ENCODE assay signal across 1 cellular context in the genomic region with DNA sequence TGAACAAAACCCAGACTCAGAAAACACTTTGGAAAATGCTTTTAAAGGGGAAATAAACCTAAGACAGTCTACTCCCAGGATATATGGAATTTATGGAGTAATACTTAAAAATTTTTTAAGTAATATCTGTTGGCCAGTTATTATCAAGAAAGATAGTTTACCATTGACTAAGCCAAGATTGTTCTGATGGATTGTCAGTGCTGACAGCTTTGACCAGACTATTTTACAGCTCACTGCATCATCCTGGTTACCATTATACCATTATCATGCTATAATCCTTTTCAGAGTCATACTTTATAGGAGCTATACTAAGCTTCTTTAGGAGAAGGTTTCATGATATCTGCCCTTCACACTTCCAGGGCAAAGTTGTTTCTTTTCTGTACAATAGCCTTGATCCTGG.
A peak's percentile ranks its signal among the peaks of the same experiment; 100 is the strongest.
TF ChIP-seq lines count a peak whose summit lies in the region.

No MANE protein-coding gene starts in this region.

TF ChIP-seq in HEK293, 187 proteins besides CTCF, POLR2A, EP300 and RAD21:
- TF ChIP-seq, protein P1, sequence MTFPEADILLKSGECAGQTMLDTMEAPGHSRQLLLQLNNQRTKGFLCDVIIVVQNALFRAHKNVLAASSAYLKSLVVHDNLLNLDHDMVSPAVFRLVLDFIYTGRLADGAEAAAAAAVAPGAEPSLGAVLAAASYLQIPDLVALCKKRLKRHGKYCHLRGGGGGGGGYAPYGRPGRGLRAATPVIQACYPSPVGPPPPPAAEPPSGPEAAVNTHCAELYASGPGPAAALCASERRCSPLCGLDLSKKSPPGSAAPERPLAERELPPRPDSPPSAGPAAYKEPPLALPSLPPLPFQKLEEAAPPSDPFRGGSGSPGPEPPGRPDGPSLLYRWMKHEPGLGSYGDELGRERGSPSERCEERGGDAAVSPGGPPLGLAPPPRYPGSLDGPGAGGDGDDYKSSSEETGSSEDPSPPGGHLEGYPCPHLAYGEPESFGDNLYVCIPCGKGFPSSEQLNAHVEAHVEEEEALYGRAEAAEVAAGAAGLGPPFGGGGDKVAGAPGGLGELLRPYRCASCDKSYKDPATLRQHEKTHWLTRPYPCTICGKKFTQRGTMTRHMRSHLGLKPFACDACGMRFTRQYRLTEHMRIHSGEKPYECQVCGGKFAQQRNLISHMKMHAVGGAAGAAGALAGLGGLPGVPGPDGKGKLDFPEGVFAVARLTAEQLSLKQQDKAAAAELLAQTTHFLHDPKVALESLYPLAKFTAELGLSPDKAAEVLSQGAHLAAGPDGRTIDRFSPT (tag by site-specific recombination; IDR thresholded peaks at IDR 0.05): no peak
- TF ChIP-seq ZNF707 (tag by site-specific recombination; IDR thresholded peaks at IDR 0.05) (no peak), ZNF660 (tag by site-specific recombination; IDR thresholded peaks at IDR 0.05) (0 out of 2 replicates have a peak, but pooled peaks have one; percentile 31)
